Comparison of ENCODE assay signal across 8 cellular contexts in genomic region chr6:166861961-166862286, GRCh38.
DNase-seq lines count a peak whose midpoint lies in the region; TF ChIP-seq lines count a peak whose summit lies in the region.

No MANE protein-coding gene starts in this region.

- under 1% methylated on average over 11 of the region's 11 CpGs for WGBS in HUES64

- H4K20me1 ChIP-seq in OCI-LY7 (ENCODE audit: insufficient read depth, low read length), result no peaks in the 10 kb centered on the region

- H3K9me3 ChIP-seq in HUES64 (ENCODE audit: insufficient read depth, low read depth, low read length), result peaks cover 6% of the 10 kb centered on the region; the same call in 1 of the 2 replicates
- no peaks in the 10 kb centered on the region for H3K9me3 ChIP-seq in effector memory CD4-positive, alpha-beta T cell (ENCODE audit: control insufficient read depth, low read length)
- no peaks in the 10 kb centered on the region for H3K9me3 ChIP-seq in OCI-LY7 (ENCODE audit: low read length)

- H3K36me3 Mint-ChIP-seq in nephron progenitor cell (ENCODE audit: low read depth), result no peaks in the 10 kb centered on the region

- H3K36me3 ChIP-seq in BJ (ENCODE audit: control insufficient read depth, insufficient read depth, low read length) (no peaks in the 10 kb centered on the region), HUES64 (ENCODE audit: insufficient read depth, low read length) (no peaks in the 10 kb centered on the region), OCI-LY7 (ENCODE audit: insufficient read depth, low read length) (no peaks in the 10 kb centered on the region)
- H3K36me3 ChIP-seq in effector memory CD4-positive, alpha-beta T cell (ENCODE audit: control insufficient read depth, insufficient read depth, low read length), result no peaks in the 10 kb centered on the region

- peaks cover 7% of the 10 kb centered on the region; the same call in 1 of the 2 replicates for H3K4me1 ChIP-seq in HUES64 (ENCODE audit: insufficient read depth, low read length)
- H3K4me1 ChIP-seq in effector memory CD4-positive, alpha-beta T cell (ENCODE audit: control insufficient read depth, insufficient read depth, low read length, poor library complexity, severe bottlenecking), result peaks cover 10% of the 10 kb centered on the region
- no peaks in the 10 kb centered on the region for H3K4me1 ChIP-seq in OCI-LY7 (ENCODE audit: insufficient read depth, low read length, poor library complexity, severe bottlenecking)

- CTCF ChIA-PET in BJ (lab: Yijun Ruan, JAX), result no interaction called here
- CTCF ChIA-PET in OCI-LY7 (lab: Charles Lee; ENCODE audit: unreplicated experiment), result no interaction called here

- H3K27ac ChIP-seq in HUES64 (ENCODE audit: low read depth, low read length) (peak overlapping the region; percentile 68; the same call in 1 of the 2 replicates), OCI-LY7 (ENCODE audit: low read depth, low read length, poor library complexity, severe bottlenecking) (no peak overlapping the region)
- no peak overlapping the region for H3K27ac ChIP-seq in effector memory CD4-positive, alpha-beta T cell (ENCODE audit: insufficient read depth, low read length, poor library complexity, severe bottlenecking)

- H3K9me2 ChIP-seq in OCI-LY7 (ENCODE audit: insufficient read depth, low read length), result no peaks in the 10 kb centered on the region

- BruUV-seq in OCI-LY7 (replicated peaks; lab: Mats Ljungman, UMichigan), result no TSS peak

- intact Hi-C loops in posterior vena cava (cut with DNase I) (no loop called here), OCI-LY7 (cut with micrococcal nuclease; ENCODE audit: unreplicated experiment) (no loop called here)

- peaks cover 26% of the 10 kb centered on the region for H3K27me3 Mint-ChIP-seq in nephron progenitor cell (ENCODE audit: low read depth, poor library complexity)

- H3K79me2 ChIP-seq in OCI-LY7 (ENCODE audit: insufficient read depth, low read depth, low read length), result no peaks in the 10 kb centered on the region

- POLR2A ChIA-PET in BJ (lab: Charles Lee) (no interaction called here), OCI-LY7 (lab: Charles Lee) (no interaction called here)

- H3K4me3 Mint-ChIP-seq in nephron progenitor cell, result peak overlapping the region; percentile 92

- H2AFZ ChIP-seq in OCI-LY7 (ENCODE audit: low read length), result no peak overlapping the region

- peaks cover 10% of the 10 kb centered on the region for H3K4me1 Mint-ChIP-seq in nephron progenitor cell

- peak overlapping the region; percentile 48 for H3K9ac ChIP-seq in HUES64 (ENCODE audit: low read depth, low read length)

- H3K4me2 ChIP-seq in OCI-LY7 (ENCODE audit: low read length), result no peak overlapping the region

- TF ChIP-seq CTCF in BJ (IDR thresholded peaks at IDR 0.05; ENCODE audit: insufficient read depth, low read depth, low read length) (no peak), nephron progenitor cell (IDR thresholded peaks at IDR 0.05) (no peak), OCI-LY7 (conservative IDR thresholded peaks at IDR 0.05; ENCODE audit: low read length) (no peak)

- peaks cover 5% of the 10 kb centered on the region for H3K9me3 Mint-ChIP-seq in nephron progenitor cell

- H3K4me3 ChIP-seq in BJ (ENCODE audit: low read depth, low read length) (peak overlapping the region; percentile 35), HUES64 (ENCODE audit: low read length) (peak overlapping the region; percentile 79), OCI-LY7 (ENCODE audit: low read depth, low read length, poor library complexity, severe bottlenecking) (no peak overlapping the region)
- peak overlapping the region; percentile 68 for H3K4me3 ChIP-seq in effector memory CD4-positive, alpha-beta T cell (ENCODE audit: insufficient read depth, low read depth, low read length, poor library complexity, severe bottlenecking)

- H3K27me3 ChIP-seq in BJ (ENCODE audit: control insufficient read depth, insufficient read depth, low read length) (peaks cover 9% of the 10 kb centered on the region; the same call in 1 of the 2 replicates), HUES64 (ENCODE audit: insufficient read depth, low read length) (peaks cover 25% of the 10 kb centered on the region)
- H3K27me3 ChIP-seq in effector memory CD4-positive, alpha-beta T cell (replicated peaks; ENCODE audit: control insufficient read depth, insufficient read depth, low read length, poor library complexity, severe bottlenecking), result no peaks in the 10 kb centered on the region

- DNase-seq in BJ (ENCODE audit: low read depth), result no peak
- no peak for DNase-seq in effector memory CD4-positive, alpha-beta T cell
- no peak for DNase-seq in nephron progenitor cell
- no peak for DNase-seq in activated effector memory CD4-positive, alpha-beta T cell treated with Interleukin-2 at 50 U/mL for 16 hours
- no peak for DNase-seq in NCI-H524 treated with DMSO at 0.1 percent for 48 hours (lab: John Stamatoyannopoulos, UW)
- DNase-seq in posterior vena cava (ENCODE audit: low spot score), result no peak
- DNase-seq in OCI-LY7 (ENCODE audit: low spot score), result no peak

- no peak overlapping the region for H3K27ac Mint-ChIP-seq in nephron progenitor cell
